22 cellular contexts compared by ENCODE assay signal in the genomic region with DNA sequence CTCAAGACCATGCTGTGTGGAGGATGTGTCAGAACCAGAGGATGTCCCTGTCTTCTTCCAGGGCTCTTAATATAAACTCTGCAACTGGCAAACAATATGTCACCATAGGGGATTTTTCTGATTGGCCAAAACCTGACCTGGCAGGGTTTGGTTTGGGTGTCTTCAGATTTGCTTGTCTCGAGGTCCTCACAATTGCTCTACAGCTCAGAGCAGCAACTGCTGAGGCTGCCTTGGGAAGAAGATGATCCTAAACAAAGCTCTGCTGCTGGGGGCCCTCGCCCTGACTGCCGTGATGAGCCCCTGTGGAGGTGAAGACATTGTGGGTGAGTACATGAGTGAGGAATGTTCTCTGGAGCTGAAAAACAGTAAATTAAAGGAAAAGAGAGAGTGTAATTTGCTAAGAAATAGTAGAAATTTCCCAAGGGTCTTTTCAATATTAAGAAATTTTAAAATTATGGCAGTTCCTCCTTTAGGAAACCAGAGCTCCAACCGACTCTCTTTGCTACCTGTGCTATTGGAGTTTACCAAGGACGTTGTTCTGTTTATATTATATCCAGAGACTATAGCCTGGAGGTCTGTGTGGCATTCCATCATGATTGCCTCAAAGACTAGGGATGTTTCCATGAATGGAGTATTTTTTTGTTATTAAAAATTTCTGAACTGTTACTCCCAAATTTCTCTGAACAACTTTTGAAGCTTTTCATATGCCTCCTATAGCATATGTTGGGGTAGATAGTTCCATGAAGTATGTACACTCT. TPM values are rescaled to one million over a fixed set of nuclear protein-coding genes. Genes with fewer than 3 reads are reported as not detected.
"Had no signal": no experiment of that assay in that cellular context is flagged by ENCODE, and none has a peak within 500 bp of the region (broad histone marks: within the 10 kb centered on the region; RNA-seq: fewer than 3 reads in every experiment).

A gene (plus strand): TSS at position 189 of the 758 bp plus-strand sequence. CDS start 53 bp downstream, at position 242.

- H3K4me3 ChIP-seq: colonic mucosa, neural progenitor cell, pancreas, right lobe of liver, smooth muscle cell, testis had no signal

- H3K36me3 Mint-ChIP-seq: neural progenitor cell, type B pancreatic cell had no signal

- ATAC-seq: activated T-cell treated with anti-CD3 and anti-CD28 coated beads, Interleukin-2, amount 50 U/mL, for 72 hours; foreskin keratinocyte; left lobe of liver; pancreas; right lobe of liver had no signal

- H3K27me3 ChIP-seq: brain microvascular endothelial cell, colonic mucosa, neural progenitor cell, pancreas, right lobe of liver, testis had no signal

- H3K4me1 Mint-ChIP-seq: neural progenitor cell had no signal

- FAIRE-seq: keratinocyte, pancreas had no signal

- DNase-seq: activated CD4-positive, alpha-beta T cell treated with anti-CD3 and anti-CD28 coated beads for 1 hour; activated effector memory CD4-positive, alpha-beta T cell treated with anti-CD3 and anti-CD28 coated beads, Interleukin-2, amount 50 U/mL, for 16 hours; activated naive CD4-positive, alpha-beta T cell treated with anti-CD3 and anti-CD28 coated beads, Interleukin-2, amount 50 U/mL, for 16 hours; activated T-cell treated with anti-CD3 and anti-CD28 coated beads, Interleukin-2, amount 50 U/mL, for 72 hours; aorta; brain microvascular endothelial cell; central memory CD4-positive, alpha-beta T cell; colonic mucosa; foreskin keratinocyte; pancreas; right lobe of liver; stimulated activated CD4-positive, alpha-beta T cell treated with anti-CD3 and anti-CD28 coated beads, Interleukin-4, amount 100 ng/mL, for 1 hour; T1000; testis had no signal

- H3K9me3 ChIP-seq: colonic mucosa, pancreas, right lobe of liver, testis had no signal

- H2AFZ ChIP-seq: neural progenitor cell had no signal

- H3K27ac Mint-ChIP-seq: activated T-cell treated with anti-CD3 and anti-CD28 coated beads, Interleukin-2, amount 50 U/mL, for 72 hours; neural progenitor cell; type B pancreatic cell had no signal

- H3K27ac ChIP-seq: brain microvascular endothelial cell, colonic mucosa, foreskin keratinocyte, neural progenitor cell, pancreas, right lobe of liver, testis had no signal

- H3K36me3 ChIP-seq: brain microvascular endothelial cell, colonic mucosa, neural progenitor cell, pancreas, right lobe of liver had no signal

- H3K9me3 Mint-ChIP-seq: activated T-cell treated with anti-CD3 and anti-CD28 coated beads, Interleukin-2, amount 50 U/mL, for 72 hours; neural progenitor cell; type B pancreatic cell had no signal

- H3K4me1 ChIP-seq: colonic mucosa, foreskin keratinocyte, neural progenitor cell, pancreas, right lobe of liver, testis had no signal

- H3K4me3 Mint-ChIP-seq: activated T-cell treated with anti-CD3 and anti-CD28 coated beads, Interleukin-2, amount 50 U/mL, for 72 hours; neural progenitor cell; type B pancreatic cell had no signal

- H3K4me2 ChIP-seq: neural progenitor cell, smooth muscle cell had no signal

- H3K9ac ChIP-seq: neural progenitor cell had no signal

RNA-seq across cellular contexts. Expression of the gene that starts here (rescaled TPM):
- total RNA-seq: epithelial cell of proximal tubule, fibroblast of lung, foreskin keratinocyte, left lobe of liver, lung microvascular endothelial cell, smooth muscle cell, testis had no signal
- polyA plus RNA-seq: aorta, fibroblast of lung, foreskin keratinocyte, keratinocyte, smooth muscle cell had no signal
